ENCODE assay signal across 17 cellular contexts in the genomic region with DNA sequence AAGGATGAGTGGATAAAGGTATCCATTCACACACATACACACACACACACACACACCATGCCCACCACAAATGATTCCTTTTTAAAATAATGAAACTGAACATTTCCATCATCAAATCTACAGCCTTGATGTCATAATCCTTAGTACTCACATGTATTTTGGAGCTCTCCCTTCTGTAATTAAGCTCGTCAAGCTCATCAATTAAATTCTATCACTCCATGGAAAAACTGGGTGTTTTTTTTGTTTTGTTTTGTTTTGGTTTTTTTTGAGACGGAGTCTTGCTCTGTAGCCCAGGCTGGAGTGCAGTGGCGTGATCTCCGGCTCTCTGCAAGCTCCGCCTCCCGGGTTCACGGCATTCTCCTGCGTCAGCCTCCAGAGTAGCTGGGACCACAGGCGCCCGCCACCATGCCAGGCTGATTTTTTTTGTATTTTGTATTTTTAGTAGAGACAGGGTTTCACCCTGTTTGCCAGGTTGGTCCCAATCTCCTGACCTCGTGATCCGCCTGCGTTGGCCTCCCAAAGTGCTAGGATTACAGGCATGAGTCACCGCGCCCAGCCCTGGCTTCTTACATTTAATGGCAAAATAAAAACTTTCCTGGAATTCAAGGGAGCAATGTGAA.
"Had no signal": no experiment of that assay in that cellular context is flagged by ENCODE, and none has a peak within 500 bp of the region (broad histone marks: within the 10 kb centered on the region; RNA-seq: fewer than 3 reads in every experiment).

No MANE protein-coding gene starts in this region.

- DNase-seq: activated CD4-positive, alpha-beta memory T cell treated with anti-CD3 and anti-CD28 coated beads, Interleukin-2, amount 10 ng/mL, durations not matched to agents 7 days and 5 days; activated CD4-positive, alpha-beta T cell treated with anti-CD3 and anti-CD28 coated beads for 1 hour; activated CD4-positive, alpha-beta T cell treated with anti-CD3 and anti-CD28 coated beads, Interleukin-2, amount 10 ng/mL, durations not matched to agents 7 days and 5 days; activated CD8-positive, alpha-beta memory T cell treated with anti-CD3 and anti-CD28 coated beads, Interleukin-2, amount 50 U/mL, for 48 hours; activated gamma-delta T cell; activated naive CD4-positive, alpha-beta T cell treated with anti-CD3 and anti-CD28 coated beads, Interleukin-2, amount 10 ng/mL, durations not matched to agents 7 days and 5 days; activated naive CD8-positive, alpha-beta T cell treated with anti-CD3 and anti-CD28 coated beads, Interleukin-2, amount 10 ng/mL, durations not matched to agents 7 days and 5 days; activated T-cell treated with anti-CD3 and anti-CD28 coated beads, Interleukin-2, amount 50 U/mL, for 24 hours; brain microvascular endothelial cell; head of caudate nucleus; hypothalamus; natural killer cell; right cardiac atrium; stimulated activated naive CD8-positive, alpha-beta T cell treated with anti-CD3 and anti-CD28 coated beads, Interleukin-15, Interleukin-2, amounts not matched to agents 100 U/mL and 50 U/mL, for 24 hours had no signal

- ATAC-seq: gastroesophageal sphincter; left lobe of liver; natural killer cell; right cardiac atrium; stimulated activated naive CD8-positive, alpha-beta T cell treated with anti-CD3 and anti-CD28 coated beads, Interleukin-15, Interleukin-2, amounts not matched to agents 100 U/mL and 50 U/mL, for 24 hours; WTC11 had no signal
